ENCODE assay signal across 19 cellular contexts in the genomic region with DNA sequence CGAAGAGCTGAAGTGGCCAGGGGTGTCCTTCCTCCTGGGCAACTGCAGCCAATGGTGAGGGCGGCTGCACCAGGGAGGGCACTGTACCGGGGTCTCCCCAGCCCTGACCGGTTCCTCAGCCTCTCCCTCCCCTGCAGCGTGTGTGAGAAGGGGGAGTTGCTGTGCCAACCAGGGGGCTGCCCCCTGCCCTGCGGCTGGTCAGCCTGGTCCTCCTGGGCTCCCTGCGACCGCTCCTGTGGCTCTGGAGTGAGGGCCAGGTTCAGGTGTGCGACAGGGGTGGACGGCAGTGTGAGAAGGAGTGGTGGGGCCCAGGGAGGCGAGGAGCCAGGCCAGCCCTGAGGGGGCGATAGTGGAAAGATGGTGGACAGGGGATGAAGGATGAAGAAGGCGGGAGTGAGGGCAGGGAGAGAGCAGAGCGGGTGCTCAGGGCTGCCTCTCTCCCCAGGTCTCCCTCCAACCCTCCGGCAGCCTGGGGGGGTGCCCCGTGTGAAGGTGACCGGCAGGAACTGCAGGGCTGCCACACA. TPM values are rescaled to one million over a fixed set of nuclear protein-coding genes. Genes with fewer than 3 reads are reported as not detected.
DNase-seq lines count a peak whose midpoint lies in the region; ATAC-seq, FAIRE-seq and TF ChIP-seq lines count a peak whose summit lies in the region.
"Had no signal": no experiment of that assay in that cellular context is flagged by ENCODE, and none has a peak within 500 bp of the region (broad histone marks: within the 10 kb centered on the region; RNA-seq: fewer than 3 reads in every experiment).

No MANE protein-coding gene starts in this region.

- POLR2A ChIA-PET in IMR-90 (lab: Charles Lee; ENCODE audit: unreplicated experiment) = no interaction called here
- POLR2A ChIA-PET in K562 (lab: Yijun Ruan, JAX) = no interaction called here

- no peak overlapping the region for H2BK5ac ChIP-seq in IMR-90 (ENCODE audit: low read depth, low read length, poor library complexity, severe bottlenecking)
- peak overlapping the region; percentile 75 for H2BK5ac ChIP-seq in neuronal stem cell (ENCODE audit: low read length)

- H3K4me1 ChIP-seq in IMR-90 (ENCODE audit: control insufficient read depth, insufficient read depth, low read length) (no peaks in the 10 kb centered on the region), K562 (replicated peaks in 1 of 2; ENCODE audit: control insufficient read depth in 2 of 2, insufficient read depth in 2 of 2, low read length in 2 of 2) (peaks cover 0 to 37% of the 10 kb centered on the region in 2 experiments; a peak in 2 of 5 replicates), neuronal stem cell (ENCODE audit: control insufficient read depth in 2 of 2, insufficient read depth in 1 of 2, low read depth in 1 of 2, low read length in 2 of 2) (no peaks in the 10 kb centered on the region), tibial artery (no peaks in the 10 kb centered on the region)
- H3K4me1 ChIP-seq: BE2C had no signal

- H2AK5ac ChIP-seq in IMR-90 (ENCODE audit: low read depth, low read length) (no peak overlapping the region), neuronal stem cell (ENCODE audit: low read depth, low read length) (peak overlapping the region; percentile 95)

- no peak overlapping the region for H2AK9ac ChIP-seq in IMR-90 (replicated peaks; ENCODE audit: low read depth, low read length, poor library complexity)

- dilution Hi-C loops in IMR-90 (cut with HindIII; ENCODE audit: low sequenced_read_pairs, unreplicated experiment) = no loop called here

- FAIRE-seq in K562 (lab: Jason Lieb, UNC) = no peak
- FAIRE-seq: A204.1, G401.6, GM12891, GM19239, H54, HepG2 had no signal

- no peak overlapping the region for H2BK15ac ChIP-seq in IMR-90 (ENCODE audit: low read depth, low read length)
- H2BK15ac ChIP-seq in neuronal stem cell (ENCODE audit: low read length) = peak overlapping the region; percentile 85

- no peak overlapping the region for H2BK20ac ChIP-seq in IMR-90 (ENCODE audit: low read depth, low read length)

- H3K79me1 ChIP-seq in IMR-90 (ENCODE audit: low read depth in 1 of 2, low read length in 2 of 2) (no peaks in the 10 kb centered on the region), neuronal stem cell (ENCODE audit: low read depth, low read length) (no peaks in the 10 kb centered on the region)

- H4K5ac ChIP-seq in IMR-90 (ENCODE audit: low read depth, low read length) = no peak overlapping the region

- TF ChIP-seq RAD21 in IMR-90 (IDR thresholded peaks at IDR 0.05; ENCODE audit: low read length) (no peak), K562 (CRISPR knock-in tag; conservative IDR thresholded peaks at IDR 0.05 in 1 of 2, IDR thresholded peaks at IDR 0.05 in 1 of 2) (no peak)

- H3K27me3 ChIP-seq in H7 (ENCODE audit: control insufficient read depth, insufficient read depth, low read length) = no peaks in the 10 kb centered on the region
- H3K27me3 ChIP-seq in IMR-90 (ENCODE audit: control insufficient read depth, insufficient read depth, low read length) = peaks cover 7% of the 10 kb centered on the region; the same call in 1 of the 2 replicates
- peaks cover 2 to 50% of the 10 kb centered on the region in 2 experiments; a peak in 4 of 5 replicates for H3K27me3 ChIP-seq in K562 (ENCODE audit: control insufficient read depth in 2 of 2, insufficient read depth in 2 of 2, low read length in 2 of 2)
- H3K27me3 ChIP-seq in neuronal stem cell (ENCODE audit: control insufficient read depth in 3 of 3, insufficient read depth in 3 of 3, low read depth in 1 of 3, low read length in 3 of 3) = peaks cover 0 to 9% (median 0%) of the 10 kb centered on the region in 3 experiments
- H3K27me3 ChIP-seq in tibial artery = peaks cover 0 to 29% of the 10 kb centered on the region in 2 donors
- H3K27me3 ChIP-seq: BE2C had no signal

- H3K14ac ChIP-seq in IMR-90 (replicated peaks; ENCODE audit: low read depth, low read length) = no peak overlapping the region
- H3K14ac ChIP-seq in neuronal stem cell (ENCODE audit: low read length) = peak overlapping the region; percentile 71

- no peaks in the 10 kb centered on the region for H3K36me3 ChIP-seq in H7 (replicated peaks; ENCODE audit: control insufficient read depth, insufficient read depth, low read length)
- H3K36me3 ChIP-seq in IMR-90 (ENCODE audit: control insufficient read depth, insufficient read depth, low read length) = no peaks in the 10 kb centered on the region
- H3K36me3 ChIP-seq in K562 (ENCODE audit: control insufficient read depth, insufficient read depth, low read length) = no peaks in the 10 kb centered on the region
- H3K36me3 ChIP-seq in neuronal stem cell (replicated peaks in 1 of 2; ENCODE audit: control insufficient read depth in 2 of 2, insufficient read depth in 2 of 2, low read length in 2 of 2) = no peaks in the 10 kb centered on the region
- no peaks in the 10 kb centered on the region for H3K36me3 ChIP-seq in tibial artery
- H3K36me3 ChIP-seq: BE2C had no signal

- no TSS peak for BruUV-seq in IMR-90 (replicated peaks; lab: Mats Ljungman, UMichigan)
- BruUV-seq in K562 (replicated peaks; lab: Mats Ljungman, UMichigan) = no TSS peak

- H3K9me3 ChIP-seq in IMR-90 (ENCODE audit: control insufficient read depth, insufficient read depth, low read length) (no peaks in the 10 kb centered on the region), K562 (replicated peaks; ENCODE audit: control insufficient read depth, insufficient read depth, low read depth, low read length) (no peaks in the 10 kb centered on the region), neuronal stem cell (replicated peaks in 1 of 2; ENCODE audit: control insufficient read depth in 2 of 2, insufficient read depth in 1 of 2, low read depth in 1 of 2, low read length in 2 of 2) (no peaks in the 10 kb centered on the region), tibial artery (no peaks in the 10 kb centered on the region)
- H3K9me3 ChIP-seq: BE2C had no signal

- H3K27ac ChIP-seq in IMR-90 (ENCODE audit: insufficient read depth, low read length) (no peak overlapping the region), K562 (ENCODE audit: extremely low read depth, low read depth, low read length) (no peak overlapping the region), neuronal stem cell (replicated peaks; ENCODE audit: low read length) (no peak overlapping the region), tibial artery (no peak overlapping the region)

- no peaks in the 10 kb centered on the region for H3K79me2 ChIP-seq in K562 (ENCODE audit: control insufficient read depth, insufficient read depth, low read length)

- H3K9me1 ChIP-seq in IMR-90 (ENCODE audit: insufficient read depth, low read length) (no peaks in the 10 kb centered on the region), K562 (ENCODE audit: control insufficient read depth, insufficient read depth, low read length) (no peaks in the 10 kb centered on the region)

- ATAC-seq in IMR-90 (ENCODE audit: low read depth) (no peak), K562 (peak; percentile 16)
- ATAC-seq: HepG2 had no signal

- H2BK120ac ChIP-seq in IMR-90 (ENCODE audit: low read depth, low read length) = no peak overlapping the region
- H2BK120ac ChIP-seq in neuronal stem cell (ENCODE audit: low read depth, low read length) = no peak overlapping the region

- no peak overlapping the region for H3K23ac ChIP-seq in IMR-90 (ENCODE audit: low read depth, low read length)
- H3K23ac ChIP-seq in neuronal stem cell (ENCODE audit: low read depth, low read length, poor library complexity) = peak overlapping the region; percentile 91

- 40% methylated on average over 1 of the region's 17 CpGs; no CpG with 5 or more reads in 1 of the 2 experiments for WGBS in IMR-90 (ENCODE audit: extremely low coverage in 2 of 2, insufficient read length in 1 of 2), 2 experiments
- WGBS in K562 (ENCODE audit: insufficient coverage, low coverage, missing lambda C conversion rate) = 1% methylated on average over 17 of the region's 17 CpGs
- WGBS in neuronal stem cell (ENCODE audit: extremely low coverage in 2 of 2, insufficient read length in 2 of 2, insufficient replicate concordance in 1 of 2), 2 donors = no CpG with 5 or more reads among the region's 17 CpGs

- H3K56ac ChIP-seq in IMR-90 (ENCODE audit: extremely low read depth, insufficient read depth, low read length) = no peak overlapping the region

- CTCF ChIA-PET in IMR-90 (lab: Yijun Ruan, JAX) = no interaction called here
- CTCF ChIA-PET in K562 (lab: Yijun Ruan, JAX; ENCODE audit: low intra/inter-chr PET ratio) = interaction anchor here (1.0 kb wide), 1 partner anchor 45 kb away, joined by 3 read pairs; no protein-coding TSS in a partner anchor

- in situ Hi-C loops in IMR-90 (cut with MboI; ENCODE audit: low sequenced_read_pairs) = no loop called here
- in situ Hi-C loops in K562 (cut with MboI) = no loop called here

- no peak for TF ChIP-seq EP300 in K562 (IDR thresholded peaks at IDR 0.05; ENCODE audit: low read length)

- no peak overlapping the region for H4K91ac ChIP-seq in IMR-90 (ENCODE audit: insufficient read depth, low read depth, low read length)
- H4K91ac ChIP-seq in neuronal stem cell (ENCODE audit: low read depth, low read length, poor library complexity) = no peak overlapping the region

- H3K4me2 ChIP-seq in IMR-90 (ENCODE audit: low read depth, low read length) = no peak overlapping the region
- no peak overlapping the region for H3K4me2 ChIP-seq in K562 (ENCODE audit: insufficient read depth, low read length)
- H3K4me2 ChIP-seq in neuronal stem cell (ENCODE audit: insufficient read depth, low read length, poor library complexity, severe bottlenecking) = no peak overlapping the region

- H4K8ac ChIP-seq in IMR-90 (ENCODE audit: low read depth in 2 of 2, low read length in 2 of 2) (no peak overlapping the region), neuronal stem cell (ENCODE audit: low read depth, low read length) (peak overlapping the region; percentile 98)

- H4K20me1 ChIP-seq in IMR-90 (ENCODE audit: insufficient read depth, low read length) = no peaks in the 10 kb centered on the region
- 0 out of 2 replicates have a peak, but pooled peaks cover 8% of the 10 kb centered on the region for H4K20me1 ChIP-seq in K562 (replicated peaks; ENCODE audit: control insufficient read depth, insufficient read depth, low read length)

- H3K18ac ChIP-seq in IMR-90 (ENCODE audit: low read depth, low read length) (no peak overlapping the region), neuronal stem cell (ENCODE audit: low read length) (peak overlapping the region; percentile 80)

- H3K4me3 ChIP-seq in H7 (ENCODE audit: insufficient read depth, low read depth, low read length) (no peak overlapping the region), IMR-90 (ENCODE audit: insufficient read depth, low read depth, low read length) (no peak overlapping the region), K562 (no peak overlapping the region), neuronal stem cell (ENCODE audit: low read length in 2 of 2) (no peak overlapping the region), tibial artery (no peak overlapping the region)

- H3K4ac ChIP-seq in IMR-90 (ENCODE audit: low read depth, low read length) = no peak overlapping the region
- no peak overlapping the region for H3K4ac ChIP-seq in neuronal stem cell (ENCODE audit: low read length)

- DNase-seq in H7 (peak; percentile 82), IMR-90 (no peak), K562 (ENCODE audit: extremely low read depth in 1 of 4, low spot score in 3 of 4) (no peak), neuronal stem cell (ENCODE audit: low spot score) (no peak), DMS 273 treated with DMSO at 0.1 percent for 48 hours (lab: John Stamatoyannopoulos, UW) (no peak), tibial artery (no peak), HCEC 1CT (no peak)
- DNase-seq: ACHN; BE2C; C1 segment of cervical spinal cord; CD4-positive, CD25-positive, alpha-beta regulatory T cell; CD8-positive, alpha-beta memory T cell; COR-L47 had no signal

- TF ChIP-seq CTCF in IMR-90 (conservative IDR thresholded peaks at IDR 0.05; ENCODE audit: low read depth, low read length) = no peak
- TF ChIP-seq CTCF in K562 (IDR thresholded peaks at IDR 0.05 in 2 of 3, conservative IDR thresholded peaks at IDR 0.05 in 1 of 3; ENCODE audit: insufficient read depth in 2 of 3, low read depth in 1 of 3, low read length in 3 of 3) = no peak
- no peak for TF ChIP-seq CTCF in tibial artery (IDR thresholded peaks at IDR 0.05)

- H3K9ac ChIP-seq in IMR-90 (ENCODE audit: low read depth, low read length) (no peak overlapping the region), K562 (ENCODE audit: insufficient read depth in 1 of 2, low read depth in 2 of 2, low read length in 2 of 2) (no peak overlapping the region), neuronal stem cell (ENCODE audit: low read depth, low read length, poor library complexity) (no peak overlapping the region)

- H2BK12ac ChIP-seq in neuronal stem cell (ENCODE audit: low read length) = no peak overlapping the region

- peak overlapping the region; percentile 32 for H2AFZ ChIP-seq in IMR-90 (replicated peaks; ENCODE audit: low read length, poor library complexity)
- no peak overlapping the region for H2AFZ ChIP-seq in K562 (ENCODE audit: low read depth, low read length)
- no peak overlapping the region for H2AFZ ChIP-seq in neuronal stem cell (ENCODE audit: low read length)

- intact Hi-C loops in IMR-90 (cut with micrococcal nuclease) (no loop called here), K562 (cut with micrococcal nuclease) (no loop called here), tibial artery (cut with DNase I; ENCODE audit: low total_unique reads) (no loop called here)

- no peak for TF ChIP-seq POLR2A in IMR-90 (IDR thresholded peaks at IDR 0.05; ENCODE audit: low read depth, low read length)
- TF ChIP-seq POLR2A in K562 (conservative IDR thresholded peaks at IDR 0.05) = no peak

RNA-seq across cellular contexts. Expression of a gene that starts 30.2 kb away (rescaled TPM):
- 0.04 and 0.55 TPM in 2 replicates for total RNA-seq in H7 (2014; rRNA removed; shearing (Covaris generic))
- total RNA-seq in IMR-90 (2012; rRNA removed) (under 0.01 TPM in 1 of 2 replicates, not detected in the other), K562 (2014; rRNA removed) (2.8 and 4.6 TPM in 2 replicates), K562 (2014; rRNA removed; fragmentation: Illumina TruSeq; extraction: Trizol) (0.80 and 1.3 TPM in 2 replicates), K562 (2015; rRNA removed; fragmentation: Illumina TruSeq; extraction: Trizol) (1.6 and 2.0 TPM in 2 replicates), K562 (2021) (14.2 and 16.2 TPM in 2 replicates)
- polyA plus RNA-seq in IMR-90 (2012; rRNA removed) (0.67 and 0.77 TPM in 2 replicates), K562 (2011; rRNA removed) (2.4 and 3.9 TPM in 2 replicates), K562 (2014; fragmentation: Illumina TruSeq; extraction: Trizol) (1.7 and 3.2 TPM in 2 replicates), K562 (2014; fragmentation: Nextera tagmentation; extraction: Ambion mirVana) (under 1 TPM; 0.32 to 0.42 TPM), K562 (2014; rRNA removed) (6.6 and 8.3 TPM in 2 replicates)
- 0.43 and 0.89 TPM in 2 replicates for polyA plus RNA-seq in IMR-90 (2012; cell fraction: cytosol; rRNA removed)
- 3.8 and 5.6 TPM in 2 replicates for polyA plus RNA-seq in IMR-90 (2012; cell fraction: nucleus; rRNA removed; ENCODE audit: low replicate concordance)
- total RNA-seq in K562 (2011; cell fraction: chromatin; rRNA removed; ENCODE audit: low replicate concordance) = 3.6 and 10.3 TPM in 2 replicates
- 7.6 and 11.7 TPM in 2 replicates for total RNA-seq in K562 (2011; cell fraction: nucleolus; rRNA removed)
- 5.1 and 5.6 TPM in 2 replicates for total RNA-seq in K562 (2011; cell fraction: nucleoplasm; rRNA removed)
- 3.2 and 8.5 TPM in 2 replicates for polyA plus RNA-seq in K562 (2011; cell fraction: cytosol; rRNA removed)
- polyA plus RNA-seq in K562 (2011; cell fraction: nucleus; rRNA removed) = 17.0 and 31.8 TPM in 2 replicates
- polyA plus RNA-seq in K562 (2012) = 15.3 and 17.0 TPM in 2 replicates
- 0.60 and 1.1 TPM in 2 replicates for polyA minus RNA-seq in K562 (2011; rRNA and poly(A)+ RNA removed)
- 7.6 and 15.2 TPM in 2 replicates for polyA minus RNA-seq in K562 (2011; cell fraction: cytosol; rRNA and poly(A)+ RNA removed)
- polyA minus RNA-seq in K562 (2011; cell fraction: nucleus; rRNA and poly(A)+ RNA removed) = 3.4 and 4.0 TPM in 2 replicates
- 6.2 TPM for polyA plus RNA-seq in neuronal stem cell (2013, experiment 1 of 2)
- 6.1 TPM for polyA plus RNA-seq in neuronal stem cell (2013, experiment 2 of 2)
- total RNA-seq: HepG2 had no signal

RNA-seq across cellular contexts. Expression of a gene that starts 34.6 kb away (rescaled TPM):
- total RNA-seq in H7 (2014; rRNA removed; shearing (Covaris generic)) = 3.4 and 3.8 TPM in 2 replicates
- total RNA-seq in IMR-90 (2012; rRNA removed) (3.3 and 5.9 TPM in 2 replicates), K562 (2014; rRNA removed) (1.8 and 3.1 TPM in 2 replicates), K562 (2014; rRNA removed; fragmentation: Illumina TruSeq; extraction: Trizol) (2.2 and 2.5 TPM in 2 replicates), K562 (2015; rRNA removed; fragmentation: Illumina TruSeq; extraction: Trizol) (3.4 and 3.9 TPM in 2 replicates), K562 (2021) (1.8 and 3.2 TPM in 2 replicates)
- polyA plus RNA-seq in IMR-90 (2012; rRNA removed) (10.8 and 10.9 TPM in 2 replicates), K562 (2011; rRNA removed) (3.6 and 9.5 TPM in 2 replicates), K562 (2014; fragmentation: Illumina TruSeq; extraction: Trizol) (1.8 TPM in 2 replicates), K562 (2014; fragmentation: Nextera tagmentation; extraction: Ambion mirVana) (1 to 10 TPM; 1.1 to 1.5 TPM), K562 (2014; rRNA removed) (2.4 and 2.6 TPM in 2 replicates)
- 4.5 and 5.8 TPM in 2 replicates for polyA plus RNA-seq in IMR-90 (2012; cell fraction: cytosol; rRNA removed)
- polyA plus RNA-seq in IMR-90 (2012; cell fraction: nucleus; rRNA removed; ENCODE audit: low replicate concordance) = 56.1 and 60.8 TPM in 2 replicates
- total RNA-seq in K562 (2011; cell fraction: chromatin; rRNA removed; ENCODE audit: low replicate concordance) = 9.2 and 11.5 TPM in 2 replicates
- total RNA-seq in K562 (2011; cell fraction: nucleolus; rRNA removed) = 5.3 and 7.7 TPM in 2 replicates
- total RNA-seq in K562 (2011; cell fraction: nucleoplasm; rRNA removed) = 6.3 and 11.7 TPM in 2 replicates
- polyA plus RNA-seq in K562 (2011; cell fraction: cytosol; rRNA removed) = 1.7 and 5.3 TPM in 2 replicates
- polyA plus RNA-seq in K562 (2011; cell fraction: nucleus; rRNA removed) = 21.4 and 31.5 TPM in 2 replicates
- polyA plus RNA-seq in K562 (2012) = 1.7 and 8.3 TPM in 2 replicates
- polyA minus RNA-seq in K562 (2011; rRNA and poly(A)+ RNA removed) = 1.8 and 7.0 TPM in 2 replicates
- 2.5 and 2.8 TPM in 2 replicates for polyA minus RNA-seq in K562 (2011; cell fraction: cytosol; rRNA and poly(A)+ RNA removed)
- 8.2 and 30.1 TPM in 2 replicates for polyA minus RNA-seq in K562 (2011; cell fraction: nucleus; rRNA and poly(A)+ RNA removed)
- 7.1 TPM for polyA plus RNA-seq in neuronal stem cell (2013, experiment 1 of 2)
- 6.8 TPM for polyA plus RNA-seq in neuronal stem cell (2013, experiment 2 of 2)
